21 cellular contexts compared by ENCODE assay signal in genomic region chr2:101160454-101160853, GRCh38. TPM values are rescaled to one million over a fixed set of nuclear protein-coding genes. Genes with fewer than 3 reads are reported as not detected.
DNase-seq lines count a peak whose midpoint lies in the region; ATAC-seq, FAIRE-seq and TF ChIP-seq lines count a peak whose summit lies in the region.
"Had no signal": no experiment of that assay in that cellular context is flagged by ENCODE, and none has a peak within 500 bp of the region (broad histone marks: within the 10 kb centered on the region; RNA-seq: fewer than 3 reads in every experiment).

No MANE protein-coding gene starts in this region.

- H3K27ac ChIP-seq in lower lobe of right lung (no peak overlapping the region), SJCRH30 (no peak overlapping the region)
- H3K27ac ChIP-seq: BLaER1 treated with 17β-estradiol and CSF1 and Interleukin-3, amounts not matched to agents 10 nM and 100 nM; coronary artery; gastroesophageal sphincter; right atrium auricular region; SJSA1; VCaP had no signal

- DNase-seq in AG20443 (ENCODE audit: low spot score): peak; percentile 69
- DNase-seq in LHCN-M2 (ENCODE audit: low read depth): peak; percentile 76
- peak; percentile 86 for DNase-seq in bronchial epithelial cell (ENCODE audit: low read depth)
- DNase-seq in lower lobe of right lung: no peak
- no peak for DNase-seq in activated CD4-positive, alpha-beta T cell treated with anti-CD3 and anti-CD28 coated beads for 48 hours
- DNase-seq in germinal center (ENCODE audit: low spot score): no peak
- no peak for DNase-seq in SJCRH30
- DNase-seq in GM19239 (ENCODE audit: insufficient read length, low spot score): no peak
- DNase-seq: activated CD8-positive, alpha-beta memory T cell treated with anti-CD3 and anti-CD28 coated beads, Interleukin-2, amount 50 U/mL, for 4 hours; islet precursor cell; naive thymus-derived CD4-positive, alpha-beta T cell; NCI-H1436; NCI-H524 treated with DMSO at 0.1 percent for 48 hours; stimulated activated CD4-positive, alpha-beta T cell treated with anti-CD3 and anti-CD28 coated beads, Interleukin-4, amount 100 ng/mL, for 1 hour had no signal

- H3K27me3 ChIP-seq in bronchial epithelial cell (ENCODE audit: control insufficient read depth, insufficient read depth, low read length): no peaks in the 10 kb centered on the region
- no peaks in the 10 kb centered on the region for H3K27me3 ChIP-seq in lower lobe of right lung (ENCODE audit: low read depth)
- H3K27me3 ChIP-seq in SJCRH30: no peaks in the 10 kb centered on the region
- H3K27me3 ChIP-seq: BLaER1 treated with 17β-estradiol and CSF1 and Interleukin-3, amounts not matched to agents 10 nM and 100 nM; gastroesophageal sphincter; right atrium auricular region; SJSA1 had no signal

- H3K4me1 ChIP-seq in lower lobe of right lung (no peaks in the 10 kb centered on the region), SJCRH30 (peaks cover 7% of the 10 kb centered on the region)
- H3K4me1 ChIP-seq: right atrium auricular region had no signal

- H3K9me3 ChIP-seq in lower lobe of right lung (no peaks in the 10 kb centered on the region), SJCRH30 (replicated peaks) (no peaks in the 10 kb centered on the region)
- H3K9me3 ChIP-seq: BLaER1 treated with 17β-estradiol and CSF1 and Interleukin-3, amounts not matched to agents 10 nM and 100 nM; gastroesophageal sphincter; right atrium auricular region; SJSA1 had no signal

- no peak overlapping the region for H3K4me3 ChIP-seq in bronchial epithelial cell (ENCODE audit: low read depth, low read length)
- no peak overlapping the region for H3K4me3 ChIP-seq in lower lobe of right lung
- no peak overlapping the region for H3K4me3 ChIP-seq in SJCRH30
- H3K4me3 ChIP-seq: BLaER1 treated with 17β-estradiol and CSF1 and Interleukin-3, amounts not matched to agents 10 nM and 100 nM; coronary artery; gastroesophageal sphincter; right atrium auricular region; SJSA1 had no signal

- no peak for FAIRE-seq in bronchial epithelial cell (lab: Jason Lieb, UNC)
- no peak for FAIRE-seq in GM19239 (lab: Jason Lieb, UNC)

- intact Hi-C loops in lower lobe of right lung (cut with DNase I): no loop called here

- peak; percentile 66 to 75 for ATAC-seq in lower lobe of right lung
- ATAC-seq: gastroesophageal sphincter; naive thymus-derived CD4-positive, alpha-beta T cell; stimulated activated effector memory CD8-positive, alpha-beta T cell treated with anti-CD3 and anti-CD28 coated beads, Interleukin-12 subunit alpha, Interleukin-12 subunit beta, amount 100 ng/mL, for 72 hours had no signal

- H3K36me3 ChIP-seq in bronchial epithelial cell (ENCODE audit: control insufficient read depth, insufficient read depth, low read length) (no peaks in the 10 kb centered on the region), lower lobe of right lung (no peaks in the 10 kb centered on the region), SJCRH30 (no peaks in the 10 kb centered on the region)
- H3K36me3 ChIP-seq: BLaER1 treated with 17β-estradiol and CSF1 and Interleukin-3, amounts not matched to agents 10 nM and 100 nM; gastroesophageal sphincter; right atrium auricular region; SJSA1 had no signal

- TF ChIP-seq CTCF in bronchial epithelial cell (IDR thresholded peaks at IDR 0.05; ENCODE audit: insufficient read depth, low read length, severe bottlenecking): no peak
- TF ChIP-seq CTCF in lower lobe of right lung (IDR thresholded peaks at IDR 0.05): no peak

RNA-seq across cellular contexts. Expression of gene TBC1D8, which starts 9.3 kb away (rescaled TPM):
- total RNA-seq in LHCN-M2 (2014; rRNA removed): 7.1 and 11.5 TPM in 2 replicates
- 1.8 TPM for polyA plus RNA-seq in LHCN-M2 (2012)
- 25.0 and 25.3 TPM in 2 replicates for total RNA-seq in bronchial epithelial cell
- total RNA-seq in lower lobe of right lung: 30.2 TPM
- 8.8 TPM in 2 replicates for total RNA-seq in SJCRH30 (2014; rRNA removed; shearing (Covaris generic))

Comparison
In these comparisons a context has a peak if more than half of its experiments do, and no peak if none do; other contexts are left out.
1. DNase-seq: peak in AG20443 (single experiment), LHCN-M2 (single experiment) and bronchial epithelial cell (single experiment); none in lower lobe of right lung (single experiment), activated CD4-positive, alpha-beta T cell treated with anti-CD3 and anti-CD28 coated beads for 48 hours (single experiment), germinal center (single experiment), SJCRH30 (0 of 2) and GM19239 (single experiment).